In the genomic region with DNA sequence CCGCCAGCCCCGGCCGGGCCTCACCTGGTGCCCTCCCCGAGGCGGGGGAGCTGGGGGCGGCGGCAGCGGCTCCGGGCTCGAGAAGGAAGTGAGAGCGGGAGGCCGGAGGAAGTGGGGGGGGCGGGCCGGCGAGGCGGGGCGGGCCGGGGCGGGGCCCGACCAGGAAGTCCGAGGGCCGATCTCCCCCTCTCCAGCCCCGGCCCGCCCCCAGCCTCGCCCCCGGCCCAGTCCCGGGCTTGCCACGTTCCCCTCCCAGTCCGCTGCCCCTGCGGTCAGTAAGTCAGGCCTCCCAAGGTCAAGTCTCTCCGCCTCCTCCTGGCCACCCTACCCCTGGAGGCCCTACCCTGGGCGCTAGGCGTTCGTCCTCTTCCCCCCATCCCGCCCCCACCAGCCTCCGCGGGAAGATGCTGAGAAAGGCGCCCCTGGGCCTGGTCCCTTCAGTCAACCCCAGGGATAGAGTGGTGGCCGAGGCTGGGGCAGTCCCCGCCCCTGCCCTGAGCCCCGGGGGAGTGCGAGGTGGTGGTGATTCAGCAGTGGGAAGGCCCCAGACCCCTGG, we compare ENCODE assay signal across 7 cellular contexts. TPM values are rescaled to one million over a fixed set of nuclear protein-coding genes. Genes with fewer than 3 reads are reported as not detected.
DNase-seq lines count a peak whose midpoint lies in the region; ATAC-seq and TF ChIP-seq lines count a peak whose summit lies in the region.

A gene (minus strand): TSS at position 90 of the 556 bp plus-strand sequence. CDS start 12,821 bp downstream, outside the sequence.

- H3K9me2 ChIP-seq in SK-N-SH, result no peaks in the 10 kb centered on the region

- H3K27me3 ChIP-seq in SK-N-SH (ENCODE audit: insufficient read depth), result no peaks in the 10 kb centered on the region
- peaks cover 5% of the 10 kb centered on the region for H3K27me3 ChIP-seq in iPS-18a (ENCODE audit: control insufficient read depth, insufficient read depth, low read length)
- no peaks in the 10 kb centered on the region for H3K27me3 ChIP-seq in skeletal muscle satellite cell (ENCODE audit: control insufficient read depth, insufficient read depth, low read length)

- no peak for TF ChIP-seq CTCF in SK-N-SH (IDR thresholded peaks at IDR 0.05)
- no peak for TF ChIP-seq CTCF in MCF 10A (IDR thresholded peaks at IDR 0.05; ENCODE audit: unreplicated experiment)

- peak; percentile 62 for TF ChIP-seq POLR2A in GM10847 (IDR thresholded peaks at IDR 0.05; ENCODE audit: extremely low read depth, insufficient read length)

- TF ChIP-seq RAD21 in SK-N-SH (IDR thresholded peaks at IDR 0.05; ENCODE audit: low read length), result no peak

- H3K9ac ChIP-seq in SK-N-SH (peak within 1 kb of the TSS; percentile 90), iPS-18a (ENCODE audit: low read length) (peak within 1 kb of the TSS; percentile 58), skeletal muscle satellite cell (ENCODE audit: low read depth, low read length) (peak within 1 kb of the TSS; percentile 91)

- 0% methylated on average over 9 of the region's 42 CpGs for WGBS in SK-N-SH (ENCODE audit: low lambda C conversion rate)

- no peaks in the 10 kb centered on the region for H3K27me3 Mint-ChIP-seq in MCF 10A (ENCODE audit: insufficient read depth, unreplicated experiment)

- H3K4me1 Mint-ChIP-seq in MCF 10A (ENCODE audit: insufficient read depth, unreplicated experiment), result peaks cover 22% of the 10 kb centered on the region

- H3K4me3 ChIP-seq in SK-N-SH (ENCODE audit: low read depth in 2 of 2, low read length in 1 of 2) (peak within 1 kb of the TSS; percentile 71 to 90), iPS-18a (ENCODE audit: low read length) (peak within 1 kb of the TSS; percentile 77), skeletal muscle satellite cell (ENCODE audit: low read length) (peak within 1 kb of the TSS; percentile 97)

- H3K4me1 ChIP-seq in SK-N-SH (ENCODE audit: control insufficient read depth in 1 of 2, insufficient read depth in 2 of 2, low read depth in 1 of 2, low read length in 1 of 2) (peaks cover 5 to 17% of the 10 kb centered on the region in 2 experiments; a peak in 2 of 4 replicates), iPS-18a (ENCODE audit: control insufficient read depth, low read depth, low read length) (peaks cover 7% of the 10 kb centered on the region), skeletal muscle satellite cell (ENCODE audit: control insufficient read depth, insufficient read depth, low read length) (peaks cover 32% of the 10 kb centered on the region)

- peak; percentile 69 for DNase-seq in HuH-7.5 (ENCODE audit: low spot score)
- DNase-seq in SK-N-SH, result peak; percentile 97
- peak; percentile 83 for DNase-seq in MCF 10A (ENCODE audit: unreplicated experiment)

- peak within 1 kb of the TSS; percentile 80 for H3K4me3 Mint-ChIP-seq in MCF 10A (ENCODE audit: unreplicated experiment)

- POLR2A ChIA-PET in SK-N-SH (lab: Yijun Ruan, JAX) (interaction anchor here (0.8 to 3.1 kb wide), 4 partner anchors 9 to 231 kb away, joined by 3 to 12 read pairs (median 6); a partner anchor contains a TSS), MCF 10A (lab: Yijun Ruan, JAX) (interaction anchor here (0.7 to 2.9 kb wide), 13 partner anchors 10 to 233 kb away, joined by 3 to 45 read pairs (median 5); a partner anchor contains a TSS)

- intact Hi-C loops in MCF 10A (cut with micrococcal nuclease), result loop anchor here (1.0 kb wide), 1 partner anchor 44 kb away; a partner anchor contains a TSS

- peak within 1 kb of the TSS; percentile 90 for H2AFZ ChIP-seq in SK-N-SH (ENCODE audit: low read depth)

- TF ChIP-seq EP300 in SK-N-SH (IDR thresholded peaks at IDR 0.05; ENCODE audit: borderline replicate concordance in 1 of 2, low read depth in 1 of 2, low read length in 1 of 2), result peak in 1 of 2 experiments; percentile 7; a peak in 1 of 4 replicates

- peaks cover 4% of the 10 kb centered on the region for H3F3A ChIP-seq in SK-N-SH (replicated peaks; ENCODE audit: insufficient read depth)

- H4K20me1 ChIP-seq in SK-N-SH (ENCODE audit: insufficient read depth), result peaks cover 35% of the 10 kb centered on the region

- H3K27ac ChIP-seq in SK-N-SH (ENCODE audit: low read depth in 2 of 2, low read length in 1 of 2) (peak within 1 kb of the TSS; percentile 82 to 84), iPS-18a (ENCODE audit: low read length) (no peak within 1 kb of the TSS)

- H3K27ac Mint-ChIP-seq in MCF 10A (ENCODE audit: low read depth, unreplicated experiment), result peak within 1 kb of the TSS; percentile 62

- H3K36me3 ChIP-seq in SK-N-SH (replicated peaks in 1 of 2; ENCODE audit: control insufficient read depth in 1 of 2, insufficient read depth in 2 of 2, low read length in 1 of 2) (peaks cover 0 to 3% of the 10 kb centered on the region in 2 experiments), iPS-18a (ENCODE audit: control insufficient read depth, low read depth, low read length) (no peaks in the 10 kb centered on the region), skeletal muscle satellite cell (ENCODE audit: insufficient read depth, low read length) (no peaks in the 10 kb centered on the region)

- no TSS peak for BruUV-seq in MCF 10A (replicated peaks; lab: Mats Ljungman, UMichigan)

- H3K36me3 Mint-ChIP-seq in MCF 10A (ENCODE audit: insufficient read depth, unreplicated experiment), result peaks cover 4% of the 10 kb centered on the region

- H3K9me3 Mint-ChIP-seq in MCF 10A (ENCODE audit: unreplicated experiment), result no peaks in the 10 kb centered on the region

- ATAC-seq in GM21576 (IDR thresholded peaks at IDR 0.05; ENCODE audit: unreplicated experiment), result peak; percentile 22

- H3K9me3 ChIP-seq in SK-N-SH (no peaks in the 10 kb centered on the region), iPS-18a (ENCODE audit: control insufficient read depth, low read depth, low read length) (no peaks in the 10 kb centered on the region), skeletal muscle satellite cell (replicated peaks; ENCODE audit: low read length) (no peaks in the 10 kb centered on the region)

- H3K79me2 ChIP-seq in SK-N-SH (ENCODE audit: insufficient read depth), result peaks cover 53% of the 10 kb centered on the region

- H3K4me2 ChIP-seq in SK-N-SH (peak within 1 kb of the TSS; percentile 96), skeletal muscle satellite cell (ENCODE audit: low read length) (peak within 1 kb of the TSS; percentile 98)

- CTCF ChIA-PET in SK-N-SH (lab: Yijun Ruan, JAX), result interaction anchor here (0.6 to 12.1 kb wide), 26 partner anchors 11 to 346 kb away, joined by 3 to 134 read pairs (median 3); a partner anchor contains a TSS
- CTCF ChIA-PET in MCF 10A (lab: Yijun Ruan, JAX), result interaction anchor here (0.6 to 20.5 kb wide), 20 partner anchors 9 to 267 kb away, joined by 3 to 1105 read pairs (median 6); a partner anchor contains a TSS

TF ChIP-seq in SK-N-SH, 30 proteins besides CTCF, POLR2A, EP300 and RAD21:
- peak; percentile 59 for TF ChIP-seq GABPA (IDR thresholded peaks at IDR 0.05; ENCODE audit: low read depth)
- TF ChIP-seq TAF1 (IDR thresholded peaks at IDR 0.05; ENCODE audit: borderline replicate concordance, low read depth, low read length), result peak; percentile 38; the same call in 1 of the 2 replicates
- no peak for TF ChIP-seq TEAD4 (IDR thresholded peaks at IDR 0.05; ENCODE audit: borderline replicate concordance, insufficient read depth)
- peak; percentile 44; the same call in 1 of the 2 replicates for TF ChIP-seq POLR2AphosphoS5 (IDR thresholded peaks at IDR 0.05; ENCODE audit: low read depth, low read length)
- no peak for TF ChIP-seq RCOR1 (IDR thresholded peaks at IDR 0.05; ENCODE audit: low read length)
- 0 out of 2 replicates have a peak, but pooled peaks have one; percentile 9 for TF ChIP-seq SIN3A (IDR thresholded peaks at IDR 0.05; ENCODE audit: borderline replicate concordance, low read depth, low read length)
- 0 out of 2 replicates have a peak, but pooled peaks have one; percentile 1 for TF ChIP-seq FOXJ3 (CRISPR knock-in tag; IDR thresholded peaks at IDR 0.05)

RNA-seq across cellular contexts. Expression of the gene that starts here (rescaled TPM):
- polyA plus RNA-seq in SK-N-SH (2012; rRNA removed), result 61.0 and 73.7 TPM in 2 replicates
- polyA plus RNA-seq in SK-N-SH (2012; cell fraction: cytosol; rRNA removed), result 38.0 and 64.2 TPM in 2 replicates
- polyA plus RNA-seq in SK-N-SH (2012; cell fraction: nucleus; rRNA removed), result 27.9 and 34.4 TPM in 2 replicates
- total RNA-seq in MCF 10A (2022), result 32.6 and 35.7 TPM in 2 replicates
- total RNA-seq in skeletal muscle satellite cell (2012; rRNA removed), result 17.0 and 24.1 TPM in 2 replicates
